16 cellular contexts compared by ENCODE assay signal in genomic region chr5:1732955-1733354, GRCh38.
DNase-seq lines count a peak whose midpoint lies in the region; ATAC-seq and TF ChIP-seq lines count a peak whose summit lies in the region.
"Had no signal": no experiment of that assay in that cellular context is flagged by ENCODE, and none has a peak within 500 bp of the region (broad histone marks: within the 10 kb centered on the region; RNA-seq: fewer than 3 reads in every experiment).

No MANE protein-coding gene starts in this region.

- no peaks in the 10 kb centered on the region for H3K9me3 Mint-ChIP-seq in activated CD4-positive, alpha-beta T cell treated with anti-CD3 and anti-CD28 coated beads, Interleukin-2, amount 10 ng/mL, durations not matched to agents 7 days and 5 days
- H3K9me3 Mint-ChIP-seq in GM23338, result no peaks in the 10 kb centered on the region

- H3K4me2 ChIP-seq in GM23338, result no peak overlapping the region

- no peak overlapping the region for H2AFZ ChIP-seq in GM23338

- no peaks in the 10 kb centered on the region for H3K9me2 ChIP-seq in GM23338 (ENCODE audit: insufficient read depth)

- H3K27me3 ChIP-seq in RWPE2 (ENCODE audit: insufficient read depth, poor library complexity, severe bottlenecking) (no peaks in the 10 kb centered on the region), GM23338 (ENCODE audit: insufficient read depth) (no peaks in the 10 kb centered on the region)

- H3K36me3 ChIP-seq in RWPE2 (ENCODE audit: low read depth) (no peaks in the 10 kb centered on the region), GM23338 (ENCODE audit: insufficient read depth) (no peaks in the 10 kb centered on the region)

- DNase-seq in activated CD4-positive, alpha-beta T cell treated with anti-CD3 and anti-CD28 coated beads, Interleukin-2, amount 10 ng/mL, durations not matched to agents 7 days and 5 days, result peak; percentile 0
- DNase-seq in activated CD4-positive, alpha-beta T cell treated with anti-CD3 and anti-CD28 coated beads for 4 hours, result no peak
- DNase-seq in RWPE2 (ENCODE audit: low spot score) (peak; percentile 61), islet precursor cell (peak; percentile 21), GM23338 (ENCODE audit: low spot score) (no peak), left lobe of liver (ENCODE audit: low spot score) (no peak)
- peak; percentile 4 for DNase-seq in stimulated activated CD8-positive, alpha-beta memory T cell treated with anti-CD3 and anti-CD28 coated beads, Interleukin-4, amount 100 ng/mL, for 48 hours
- DNase-seq: 8988T, C1 segment of cervical spinal cord, COR-L47, DMS53, NCI-H1417 treated with DMSO at 0.1 percent for 48 hours, NCI-H2029 treated with DMSO at 0.1 percent for 48 hours, NCI-H510A, NCI-H82 had no signal

- CTCF ChIA-PET in activated CD4-positive, alpha-beta T cell treated with anti-CD3 and anti-CD28 coated beads, Interleukin-2, amount 10 ng/mL, durations not matched to agents 7 days and 5 days (lab: Charles Lee), result no interaction called here

- H3K27ac ChIP-seq in RWPE2 (ENCODE audit: poor library complexity, severe bottlenecking), result no peak overlapping the region
- no peak overlapping the region for H3K27ac ChIP-seq in GM23338 (ENCODE audit: low read depth)

- H3K36me3 Mint-ChIP-seq in activated CD4-positive, alpha-beta T cell treated with anti-CD3 and anti-CD28 coated beads, Interleukin-2, amount 10 ng/mL, durations not matched to agents 7 days and 5 days (ENCODE audit: low read depth), result no peaks in the 10 kb centered on the region
- H3K36me3 Mint-ChIP-seq in GM23338 (ENCODE audit: low read depth), result no peaks in the 10 kb centered on the region

- no peaks in the 10 kb centered on the region for H3K4me1 ChIP-seq in RWPE2 (ENCODE audit: insufficient read depth, poor library complexity, severe bottlenecking)
- no peaks in the 10 kb centered on the region for H3K4me1 ChIP-seq in GM23338 (ENCODE audit: insufficient read depth)

- TF ChIP-seq CTCF in RWPE2 (IDR thresholded peaks at IDR 0.05; ENCODE audit: poor library complexity, severe bottlenecking) (no peak), GM23338 (conservative IDR thresholded peaks at IDR 0.05; ENCODE audit: low read depth in 2 of 2) (no peak)

- H3K9me3 ChIP-seq in RWPE2 (ENCODE audit: severe bottlenecking), result no peaks in the 10 kb centered on the region

- H3K4me3 ChIP-seq in RWPE2 (ENCODE audit: severe bottlenecking), result no peak overlapping the region
- H3K4me3 ChIP-seq in GM23338, result no peak overlapping the region

- H3K4me1 Mint-ChIP-seq in activated CD4-positive, alpha-beta T cell treated with anti-CD3 and anti-CD28 coated beads, Interleukin-2, amount 10 ng/mL, durations not matched to agents 7 days and 5 days, result no peaks in the 10 kb centered on the region
- H3K4me1 Mint-ChIP-seq in GM23338, result peaks cover 4% of the 10 kb centered on the region; the same call in 1 of the 3 replicates

- no peaks in the 10 kb centered on the region for H3F3A ChIP-seq in GM23338 (replicated peaks; ENCODE audit: low read depth)

- no peaks in the 10 kb centered on the region for H4K20me1 ChIP-seq in GM23338 (replicated peaks; ENCODE audit: insufficient read depth)

- H3K27ac Mint-ChIP-seq in activated CD4-positive, alpha-beta T cell treated with anti-CD3 and anti-CD28 coated beads, Interleukin-2, amount 10 ng/mL, durations not matched to agents 7 days and 5 days, result no peak overlapping the region
- H3K27ac Mint-ChIP-seq in GM23338, result no peak overlapping the region

- H3K27me3 Mint-ChIP-seq in activated CD4-positive, alpha-beta T cell treated with anti-CD3 and anti-CD28 coated beads, Interleukin-2, amount 10 ng/mL, durations not matched to agents 7 days and 5 days, result peaks cover under 1% of the 10 kb centered on the region
- H3K27me3 Mint-ChIP-seq in GM23338 (ENCODE audit: insufficient read depth, low read depth, poor library complexity), result peaks cover 4% of the 10 kb centered on the region

- POLR2A ChIA-PET in activated CD4-positive, alpha-beta T cell treated with anti-CD3 and anti-CD28 coated beads, Interleukin-2, amount 10 ng/mL, durations not matched to agents 7 days and 5 days (lab: Charles Lee), result no interaction called here

- H3K79me2 ChIP-seq in GM23338 (replicated peaks; ENCODE audit: insufficient read depth), result no peaks in the 10 kb centered on the region

- ATAC-seq in RWPE2 (ENCODE audit: low read depth), result no peak
- ATAC-seq in GM23338, result no peak
- ATAC-seq in left lobe of liver, result no peak
- ATAC-seq in HG03565 (IDR thresholded peaks at IDR 0.05; ENCODE audit: unreplicated experiment), result no peak

- no peak overlapping the region for H3K4me3 Mint-ChIP-seq in activated CD4-positive, alpha-beta T cell treated with anti-CD3 and anti-CD28 coated beads, Interleukin-2, amount 10 ng/mL, durations not matched to agents 7 days and 5 days
- H3K4me3 Mint-ChIP-seq in GM23338, result no peak overlapping the region

TF ChIP-seq in GM23338, 12 proteins besides CTCF, POLR2A, EP300 and RAD21:
- TF ChIP-seq ZNF114 (CRISPR knock-in tag; IDR thresholded peaks at IDR 0.05) (no peak), EZH2 (IDR thresholded peaks at IDR 0.05; ENCODE audit: low read depth, unreplicated experiment) (no peak), ZNF331 (CRISPR knock-in tag; IDR thresholded peaks at IDR 0.05; ENCODE audit: low read depth) (no peak)

Comparison
In these comparisons a context has a peak if more than half of its experiments do, and no peak if none do; other contexts are left out.
1. DNase-seq: peak in activated CD4-positive, alpha-beta T cell treated with anti-CD3 and anti-CD28 coated beads, Interleukin-2, amount 10 ng/mL, durations not matched to agents 7 days and 5 days (single experiment), RWPE2 (single experiment), islet precursor cell (single experiment) and stimulated activated CD8-positive, alpha-beta memory T cell treated with anti-CD3 and anti-CD28 coated beads, Interleukin-4, amount 100 ng/mL, for 48 hours (single experiment); none in activated CD4-positive, alpha-beta T cell treated with anti-CD3 and anti-CD28 coated beads for 4 hours (0 of 2), GM23338 (single experiment) and left lobe of liver (single experiment).